In genomic region chr14:89165189-89165809, GRCh38 we compare ENCODE assay signal across 8 cellular contexts.
DNase-seq lines count a peak whose midpoint lies in the region; ATAC-seq, FAIRE-seq and TF ChIP-seq lines count a peak whose summit lies in the region.

No MANE protein-coding gene starts in this region.

- no peaks in the 10 kb centered on the region for H3K4me1 ChIP-seq in CD8-positive, alpha-beta memory T cell (ENCODE audit: insufficient read depth, low read length)
- peaks cover 10 to 26% of the 10 kb centered on the region in 2 experiments for H3K4me1 ChIP-seq in neutrophil (ENCODE audit: control insufficient read depth in 1 of 2, insufficient read depth in 1 of 2, low read depth in 1 of 2, low read length in 1 of 2)
- H3K4me1 ChIP-seq in ovary (ENCODE audit: insufficient read depth) = peaks cover 4% of the 10 kb centered on the region

- intact Hi-C loops in ovary (cut with DNase I) = loop anchor here in 1 of 4 donors (10.0 kb wide), 1 partner anchor 460 kb away; no protein-coding TSS in a partner anchor

- H3K4me3 Mint-ChIP-seq in CD8-positive, alpha-beta memory T cell = peak overlapping the region in 6 of 7 donors; percentile 30 to 67 (median 51)

- POLR2A ChIA-PET in CD8-positive, alpha-beta memory T cell (lab: Charles Lee) = no interaction called here

- CTCF ChIA-PET in CD8-positive, alpha-beta memory T cell (lab: Charles Lee) = interaction anchor here (0.8 to 2.4 kb wide), 3 partner anchors 12 to 789 kb away, joined by 3 to 8 read pairs (median 3); no protein-coding TSS in a partner anchor

- peaks cover 0 to 2% (median 0%) of the 10 kb centered on the region in 5 donors for H3K9me3 Mint-ChIP-seq in CD8-positive, alpha-beta memory T cell

- no peak for TF ChIP-seq EP300 in ovary (IDR thresholded peaks at IDR 0.05)

- H3K4me3 ChIP-seq in CD8-positive, alpha-beta memory T cell (ENCODE audit: low read length) = no peak overlapping the region
- H3K4me3 ChIP-seq in bronchial epithelial cell (ENCODE audit: low read depth, low read length) = no peak overlapping the region
- H3K4me3 ChIP-seq in neutrophil (ENCODE audit: low read depth in 1 of 2, low read length in 1 of 2) = no peak overlapping the region
- no peak overlapping the region for H3K4me3 ChIP-seq in ovary

- H3K27ac ChIP-seq in CD8-positive, alpha-beta memory T cell (ENCODE audit: low read depth, low read length) = peak overlapping the region; percentile 20
- H3K27ac ChIP-seq in neutrophil (peak overlapping the region; percentile 69), ovary (no peak overlapping the region)

- H3K27ac Mint-ChIP-seq in CD8-positive, alpha-beta memory T cell = peak overlapping the region; percentile 12 to 80 (median 54)

- no peaks in the 10 kb centered on the region for H3K27me3 Mint-ChIP-seq in CD8-positive, alpha-beta memory T cell

- peaks cover 15 to 66% (median 20%) of the 10 kb centered on the region in 3 donors for H3K36me3 Mint-ChIP-seq in CD8-positive, alpha-beta memory T cell

- ATAC-seq in GM19328 (IDR thresholded peaks at IDR 0.05; ENCODE audit: unreplicated experiment) = peak; percentile 51
- ATAC-seq in HG03354 (IDR thresholded peaks at IDR 0.05; ENCODE audit: poor library complexity, severe bottlenecking, unreplicated experiment) = peak; percentile 79

- peak; percentile 40 for FAIRE-seq in bronchial epithelial cell (lab: Jason Lieb, UNC)

- peaks cover 28 to 35% (median 30%) of the 10 kb centered on the region in 3 donors for H3K4me1 Mint-ChIP-seq in CD8-positive, alpha-beta memory T cell

- H3K36me3 ChIP-seq in CD8-positive, alpha-beta memory T cell (ENCODE audit: insufficient read depth, low read length) = peaks cover 8% of the 10 kb centered on the region
- no peaks in the 10 kb centered on the region for H3K36me3 ChIP-seq in bronchial epithelial cell (ENCODE audit: control insufficient read depth, insufficient read depth, low read length)
- H3K36me3 ChIP-seq in neutrophil = peaks cover 28% of the 10 kb centered on the region
- H3K36me3 ChIP-seq in ovary = no peaks in the 10 kb centered on the region

- TF ChIP-seq CTCF in bronchial epithelial cell (IDR thresholded peaks at IDR 0.05; ENCODE audit: insufficient read depth, low read length, severe bottlenecking) (no peak), neutrophil (IDR thresholded peaks at IDR 0.05) (no peak), ovary (IDR thresholded peaks at IDR 0.05) (no peak)

- 49 to 68% (median 53%) methylated on average over 9 of the region's 9 CpGs for WGBS in ovary, 3 donors

- no peak for DNase-seq in CD8-positive, alpha-beta memory T cell
- DNase-seq in bronchial epithelial cell (ENCODE audit: low read depth) (no peak), ovary (no peak), ureter (ENCODE audit: low spot score) (no peak)
- no peak for DNase-seq in stimulated activated CD4-positive, alpha-beta T cell treated with anti-CD3 and anti-CD28 coated beads, Interleukin-12 subunit alpha, Interleukin-12 subunit beta, amount 100 ng/mL, for 4 hours

- no peaks in the 10 kb centered on the region for H3K9me3 ChIP-seq in CD8-positive, alpha-beta memory T cell (ENCODE audit: low read length)
- H3K9me3 ChIP-seq in neutrophil (no peaks in the 10 kb centered on the region), ovary (no peaks in the 10 kb centered on the region)

- no peak for TF ChIP-seq POLR2A in ovary (IDR thresholded peaks at IDR 0.05)

- no peaks in the 10 kb centered on the region for H3K27me3 ChIP-seq in CD8-positive, alpha-beta memory T cell (ENCODE audit: insufficient read depth, low read length, poor library complexity, severe bottlenecking)
- H3K27me3 ChIP-seq in bronchial epithelial cell (ENCODE audit: control insufficient read depth, insufficient read depth, low read length) (no peaks in the 10 kb centered on the region), neutrophil (no peaks in the 10 kb centered on the region), ovary (no peaks in the 10 kb centered on the region)

Comparison
In these comparisons a context has a peak if more than half of its experiments do, and no peak if none do; other contexts are left out.
1. H3K27ac ChIP-seq: peak in CD8-positive, alpha-beta memory T cell (single experiment) and neutrophil (single experiment); none in ovary (0 of 2).